28 cellular contexts compared by ENCODE assay signal in genomic region chr1:208042868-208043267, GRCh38.
"Had no signal": no experiment of that assay in that cellular context is flagged by ENCODE, and none has a peak within 500 bp of the region (broad histone marks: within the 10 kb centered on the region; RNA-seq: fewer than 3 reads in every experiment).

No MANE protein-coding gene starts in this region.

- ATAC-seq: activated CD4-positive, alpha-beta T cell treated with anti-CD3 and anti-CD28 coated beads for 36 hours; activated naive CD4-positive, alpha-beta T cell treated with anti-CD3 and anti-CD28 coated beads, Interleukin-2, amount 50 U/mL, for 72 hours; activated T-cell treated with anti-CD3 and anti-CD28 coated beads, Interleukin-2, amount 50 U/mL, for 72 hours; effector memory CD8-positive, alpha-beta T cell; gastroesophageal sphincter; T-helper 17 cell had no signal

- H3K4me3 ChIP-seq: ascending aorta, esophagus squamous epithelium, gastroesophageal sphincter had no signal

- DNase-seq: activated CD4-positive, alpha-beta memory T cell treated with anti-CD3 and anti-CD28 coated beads, Interleukin-2, amount 10 ng/mL, durations not matched to agents 7 days and 5 days; activated CD4-positive, alpha-beta T cell treated with anti-CD3 and anti-CD28 coated beads for 36 hours; activated CD4-positive, alpha-beta T cell treated with anti-CD3 and anti-CD28 coated beads, Interleukin-2, amount 10 ng/mL, durations not matched to agents 7 days and 5 days; activated CD4-positive, alpha-beta T cell treated with anti-CD3 and anti-CD28 coated beads, Interleukin-2, amount 50 U/mL, for 4 hours; activated CD4-positive, CD25-positive, alpha-beta regulatory T cell; activated CD4-positive, CD25-positive, alpha-beta regulatory T cell treated with anti-CD3 and anti-CD28 coated beads, Interleukin-2, amount 50 U/mL, for 72 hours; activated CD8-positive, alpha-beta memory T cell treated with anti-CD3 and anti-CD28 coated beads, Interleukin-2, amount 50 U/mL, for 48 hours; activated gamma-delta T cell; activated naive CD4-positive, alpha-beta T cell; activated naive CD4-positive, alpha-beta T cell treated with anti-CD3 and anti-CD28 coated beads, Interleukin-2, amount 10 ng/mL, durations not matched to agents 7 days and 5 days; activated naive CD8-positive, alpha-beta T cell treated with anti-CD3 and anti-CD28 coated beads, Interleukin-2, amount 10 ng/mL, durations not matched to agents 7 days and 5 days; activated T-cell treated with anti-CD3 and anti-CD28 coated beads for 4 hours; activated T-cell treated with anti-CD3 and anti-CD28 coated beads, Interleukin-2, amount 50 U/mL, for 24 hours; activated T-cell treated with anti-CD3 and anti-CD28 coated beads, Interleukin-2, amount 50 U/mL, for 72 hours; brain microvascular endothelial cell; cortex of kidney; dermis blood vessel endothelial cell; effector CD4-positive, alpha-beta T cell; effector memory CD8-positive, alpha-beta T cell; esophagus squamous epithelium; foreskin melanocyte; T-helper 1 cell; T-helper 17 cell; T1000 had no signal

- H3K27ac ChIP-seq: ascending aorta, brain microvascular endothelial cell, epithelial cell of prostate, esophagus squamous epithelium, gastroesophageal sphincter had no signal

- H3K9me3 ChIP-seq: ascending aorta, esophagus squamous epithelium, gastroesophageal sphincter had no signal

- H3K27me3 ChIP-seq: ascending aorta, brain microvascular endothelial cell, esophagus squamous epithelium, gastroesophageal sphincter had no signal
